17 cellular contexts compared by ENCODE assay signal in genomic region chr11:122578168-122578825, GRCh38.
DNase-seq lines count a peak whose midpoint lies in the region; ATAC-seq, FAIRE-seq and TF ChIP-seq lines count a peak whose summit lies in the region.
"Had no signal": no experiment of that assay in that cellular context is flagged by ENCODE, and none has a peak within 500 bp of the region (broad histone marks: within the 10 kb centered on the region; RNA-seq: fewer than 3 reads in every experiment).

No MANE protein-coding gene starts in this region.

- peaks cover 18% of the 10 kb centered on the region; the same call in 1 of the 2 replicates for H3F3A ChIP-seq in PC-9 (ENCODE audit: insufficient read depth, low read depth)

- H4K20me1 ChIP-seq in astrocyte (ENCODE audit: insufficient read depth, low read length) = no peaks in the 10 kb centered on the region
- H4K20me1 ChIP-seq in PC-9 (ENCODE audit: insufficient read depth) = no peaks in the 10 kb centered on the region

- no peak for FAIRE-seq in astrocyte (lab: Jason Lieb, UNC)
- FAIRE-seq: islet of Langerhans had no signal

- intact Hi-C loops in activated CD4-positive, alpha-beta T cell treated with anti-CD3 and anti-CD28 coated beads for 36 hours (cut with DNase I, micrococcal nuclease) = no loop called here
- intact Hi-C loops in PC-9 (cut with micrococcal nuclease; ENCODE audit: unreplicated experiment) = no loop called here

- H3K27me3 Mint-ChIP-seq in activated CD4-positive, alpha-beta T cell treated with anti-CD3 and anti-CD28 coated beads for 36 hours = no peaks in the 10 kb centered on the region
- H3K27me3 Mint-ChIP-seq in astrocyte (ENCODE audit: low read depth, unreplicated experiment) = no peaks in the 10 kb centered on the region

- H3K9me3 ChIP-seq in astrocyte (ENCODE audit: insufficient read depth, low read depth, low read length) (no peaks in the 10 kb centered on the region), PC-9 (ENCODE audit: insufficient read depth, low read depth) (peaks cover 8% of the 10 kb centered on the region; the same call in 1 of the 2 replicates)
- H3K9me3 ChIP-seq: ascending aorta, gastrocnemius medialis, prostate gland, tibial artery had no signal

- H3K4me3 Mint-ChIP-seq in activated CD4-positive, alpha-beta T cell treated with anti-CD3 and anti-CD28 coated beads for 36 hours = no peak overlapping the region
- no peak overlapping the region for H3K4me3 Mint-ChIP-seq in astrocyte (ENCODE audit: unreplicated experiment)
- H3K4me3 Mint-ChIP-seq: activated CD4-positive, alpha-beta memory T cell treated with anti-CD3 and anti-CD28 coated beads for 36 hours had no signal

- in situ Hi-C loops in KBM-7 (cut with MboI; ENCODE audit: low pct_unique_long_range_greater_than_20kb, low sequenced_read_pairs) = no loop called here

- TF ChIP-seq CTCF in astrocyte (IDR thresholded peaks at IDR 0.05; ENCODE audit: insufficient read depth, low read depth, low read length) = peak; percentile 17
- TF ChIP-seq CTCF in retinal pigment epithelial cell (conservative IDR thresholded peaks at IDR 0.05; ENCODE audit: low read depth, low read length) = peak; percentile 20
- TF ChIP-seq CTCF in PC-9 (conservative IDR thresholded peaks at IDR 0.05) = no peak

- peak; percentile 16 for DNase-seq in activated CD4-positive, alpha-beta T cell treated with anti-CD3 and anti-CD28 coated beads for 36 hours
- no peak for DNase-seq in activated CD4-positive, alpha-beta T cell treated with anti-CD3 and anti-CD28 coated beads, Interleukin-2, amount 50 U/mL, for 48 hours
- DNase-seq in KBM-7 (peak; percentile 30), astrocyte (ENCODE audit: low read depth) (no peak), retinal pigment epithelial cell (ENCODE audit: low read depth) (no peak), midbrain (lab: John Stamatoyannopoulos, UW) (no peak), PC-9 (no peak)
- DNase-seq: activated CD4-positive, alpha-beta memory T cell treated with anti-CD3 and anti-CD28 coated beads for 36 hours; DMS79; gastrocnemius medialis; stimulated activated CD8-positive, alpha-beta memory T cell treated with anti-CD3 and anti-CD28 coated beads, Interleukin-4, amount 100 ng/mL, for 48 hours; T1000; tibial artery had no signal

- H3K9me2 ChIP-seq in PC-9 (ENCODE audit: insufficient read depth) = no peaks in the 10 kb centered on the region

- no peaks in the 10 kb centered on the region for H3K27me3 ChIP-seq in astrocyte (ENCODE audit: insufficient read depth, low read length)
- H3K27me3 ChIP-seq in PC-9 (ENCODE audit: insufficient read depth, low read depth) = no peaks in the 10 kb centered on the region
- H3K27me3 ChIP-seq: ascending aorta, gastrocnemius medialis, tibial artery had no signal

- H3K4me2 ChIP-seq in astrocyte (ENCODE audit: low read length) (no peak overlapping the region), PC-9 (no peak overlapping the region)

- H2AFZ ChIP-seq in astrocyte (ENCODE audit: low read depth, low read length) = no peak overlapping the region
- no peak overlapping the region for H2AFZ ChIP-seq in PC-9

- H3K9me3 Mint-ChIP-seq in activated CD4-positive, alpha-beta T cell treated with anti-CD3 and anti-CD28 coated beads for 36 hours (ENCODE audit: low read depth) = no peaks in the 10 kb centered on the region
- peaks cover 3% of the 10 kb centered on the region for H3K9me3 Mint-ChIP-seq in astrocyte (ENCODE audit: unreplicated experiment)
- H3K9me3 Mint-ChIP-seq: activated CD4-positive, alpha-beta memory T cell treated with anti-CD3 and anti-CD28 coated beads for 36 hours had no signal

- no peaks in the 10 kb centered on the region for H3K36me3 Mint-ChIP-seq in activated CD4-positive, alpha-beta T cell treated with anti-CD3 and anti-CD28 coated beads for 36 hours (ENCODE audit: low read depth)
- peaks cover 2% of the 10 kb centered on the region for H3K36me3 Mint-ChIP-seq in astrocyte (ENCODE audit: low read depth, unreplicated experiment)
- H3K36me3 Mint-ChIP-seq: activated CD4-positive, alpha-beta memory T cell treated with anti-CD3 and anti-CD28 coated beads for 36 hours had no signal

- ATAC-seq in activated CD4-positive, alpha-beta T cell treated with anti-CD3 and anti-CD28 coated beads for 36 hours = no peak
- ATAC-seq in HG02870 (IDR thresholded peaks at IDR 0.05; ENCODE audit: unreplicated experiment) = no peak
- ATAC-seq: gastrocnemius medialis had no signal

- H3K9ac ChIP-seq in astrocyte (ENCODE audit: low read length) = no peak overlapping the region

- CTCF ChIA-PET in activated CD4-positive, alpha-beta T cell treated with anti-CD3 and anti-CD28 coated beads for 36 hours (lab: Charles Lee) = interaction anchor here (0.6 to 7.9 kb wide), 9 partner anchors 53 to 372 kb away, joined by 3 to 72 read pairs (median 4); no protein-coding TSS in a partner anchor
- CTCF ChIA-PET in PC-9 (lab: Charles Lee) = interaction anchor here (0.6 kb wide), 1 partner anchor 182 kb away, joined by 10 read pairs; no protein-coding TSS in a partner anchor

- H3K4me3 ChIP-seq in astrocyte (ENCODE audit: insufficient read depth, low read depth, low read length) (no peak overlapping the region), retinal pigment epithelial cell (ENCODE audit: low read length) (no peak overlapping the region), PC-9 (no peak overlapping the region)
- H3K4me3 ChIP-seq: ascending aorta, gastrocnemius medialis, prostate gland, tibial artery had no signal

- H3K79me2 ChIP-seq in astrocyte (ENCODE audit: insufficient read depth, low read length) (no peaks in the 10 kb centered on the region), PC-9 (ENCODE audit: low read depth) (no peaks in the 10 kb centered on the region)

- BruUV-seq in PC-9 (replicated peaks; lab: Mats Ljungman, UMichigan) = no TSS peak

- POLR2A ChIA-PET in activated CD4-positive, alpha-beta T cell treated with anti-CD3 and anti-CD28 coated beads for 36 hours (lab: Charles Lee) = no interaction called here
- POLR2A ChIA-PET in PC-9 (lab: Charles Lee; ENCODE audit: unreplicated experiment) = interaction anchor here (0.6 to 0.7 kb wide), 2 partner anchors 291 to 303 kb away, joined by 6 to 17 read pairs; no protein-coding TSS in a partner anchor

- H3K4me1 Mint-ChIP-seq in activated CD4-positive, alpha-beta T cell treated with anti-CD3 and anti-CD28 coated beads for 36 hours = peaks cover 8% of the 10 kb centered on the region
- H3K4me1 Mint-ChIP-seq in astrocyte (ENCODE audit: low read depth, unreplicated experiment) = peaks cover 2% of the 10 kb centered on the region

- H3K27ac Mint-ChIP-seq in activated CD4-positive, alpha-beta T cell treated with anti-CD3 and anti-CD28 coated beads for 36 hours = no peak overlapping the region
- no peak overlapping the region for H3K27ac Mint-ChIP-seq in astrocyte (ENCODE audit: unreplicated experiment)
- H3K27ac Mint-ChIP-seq: activated CD4-positive, alpha-beta memory T cell treated with anti-CD3 and anti-CD28 coated beads for 36 hours had no signal

- no peak overlapping the region for H3K27ac ChIP-seq in astrocyte (ENCODE audit: low read depth, low read length)
- H3K27ac ChIP-seq in PC-9 = no peak overlapping the region
- H3K27ac ChIP-seq: ascending aorta, gastrocnemius medialis, prostate gland, tibial artery had no signal

- H3K36me3 ChIP-seq in astrocyte (ENCODE audit: insufficient read depth, low read length) (no peaks in the 10 kb centered on the region), PC-9 (ENCODE audit: low read depth) (no peaks in the 10 kb centered on the region)
- H3K36me3 ChIP-seq: ascending aorta, gastrocnemius medialis, prostate gland, tibial artery had no signal

- H3K4me1 ChIP-seq in astrocyte (ENCODE audit: insufficient read depth, low read length) (no peaks in the 10 kb centered on the region), PC-9 (replicated peaks; ENCODE audit: insufficient read depth) (peaks cover 11% of the 10 kb centered on the region)
- H3K4me1 ChIP-seq: ascending aorta, prostate gland had no signal

Comparison
In these comparisons a context has a peak if more than half of its experiments do, and no peak if none do; other contexts are left out.
1. DNase-seq: peak in activated CD4-positive, alpha-beta T cell treated with anti-CD3 and anti-CD28 coated beads for 36 hours (single experiment) and KBM-7 (single experiment); none in activated CD4-positive, alpha-beta T cell treated with anti-CD3 and anti-CD28 coated beads, Interleukin-2, amount 50 U/mL, for 48 hours (0 of 2), astrocyte (single experiment), retinal pigment epithelial cell (single experiment), midbrain (single experiment) and PC-9 (0 of 2).